1 cellular context compared by ENCODE assay signal in the genomic region with DNA sequence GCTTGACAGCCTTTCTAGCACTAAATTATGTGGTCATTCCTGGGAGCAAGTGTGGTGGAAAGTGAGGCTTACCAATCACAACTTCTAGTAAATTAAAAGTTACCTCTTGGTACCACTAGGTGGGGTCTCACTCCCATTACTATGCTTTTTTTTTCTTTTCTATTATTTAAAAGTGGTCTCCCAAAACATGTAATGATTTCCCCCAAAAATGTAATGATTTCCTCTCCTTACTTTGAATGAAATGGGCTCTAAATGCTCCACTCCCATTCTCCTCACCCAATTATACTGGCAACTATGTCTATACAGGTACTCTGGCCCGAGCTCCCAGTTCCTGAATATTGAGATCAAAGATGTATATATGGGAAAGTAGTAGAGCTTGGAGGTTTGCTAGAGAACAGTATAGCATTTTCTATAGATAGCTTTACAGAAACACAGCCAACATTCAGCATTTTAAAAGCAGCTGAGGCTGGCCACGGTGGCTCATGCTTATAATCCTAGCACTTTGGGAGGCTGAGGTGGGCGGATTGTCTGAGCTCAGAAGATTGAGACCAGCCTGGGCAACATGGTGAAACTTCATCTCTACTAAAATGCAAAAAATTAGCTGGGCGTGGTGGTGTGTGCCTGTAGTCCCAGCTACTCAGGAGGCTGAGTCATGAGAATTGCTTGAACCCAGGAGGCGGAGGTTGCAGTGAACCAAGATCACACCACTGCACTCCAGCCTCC.
TF ChIP-seq lines count a peak whose summit lies in the region.

No MANE protein-coding gene starts in this region.

TF ChIP-seq in HCT116, 20 proteins besides CTCF, POLR2A, EP300 and RAD21 (continued from another document):
- TF ChIP-seq CBX3 (IDR thresholded peaks at IDR 0.05; ENCODE audit: low read depth) (no peak), JUND (IDR thresholded peaks at IDR 0.05) (no peak), TCF7L2 (IDR thresholded peaks at IDR 0.05; ENCODE audit: borderline replicate concordance, extremely low read depth, insufficient read depth, insufficient read length) (no peak)
- TF ChIP-seq, protein P1, sequence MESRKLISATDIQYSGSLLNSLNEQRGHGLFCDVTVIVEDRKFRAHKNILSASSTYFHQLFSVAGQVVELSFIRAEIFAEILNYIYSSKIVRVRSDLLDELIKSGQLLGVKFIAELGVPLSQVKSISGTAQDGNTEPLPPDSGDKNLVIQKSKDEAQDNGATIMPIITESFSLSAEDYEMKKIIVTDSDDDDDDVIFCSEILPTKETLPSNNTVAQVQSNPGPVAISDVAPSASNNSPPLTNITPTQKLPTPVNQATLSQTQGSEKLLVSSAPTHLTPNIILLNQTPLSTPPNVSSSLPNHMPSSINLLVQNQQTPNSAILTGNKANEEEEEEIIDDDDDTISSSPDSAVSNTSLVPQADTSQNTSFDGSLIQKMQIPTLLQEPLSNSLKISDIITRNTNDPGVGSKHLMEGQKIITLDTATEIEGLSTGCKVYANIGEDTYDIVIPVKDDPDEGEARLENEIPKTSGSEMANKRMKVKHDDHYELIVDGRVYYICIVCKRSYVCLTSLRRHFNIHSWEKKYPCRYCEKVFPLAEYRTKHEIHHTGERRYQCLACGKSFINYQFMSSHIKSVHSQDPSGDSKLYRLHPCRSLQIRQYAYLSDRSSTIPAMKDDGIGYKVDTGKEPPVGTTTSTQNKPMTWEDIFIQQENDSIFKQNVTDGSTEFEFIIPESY (IDR thresholded peaks at IDR 0.05; ENCODE audit: extremely low read depth, insufficient replicate concordance, low read length): no peak
TF ChIP-seq in HCT116: peak in this region for 0.
